Comparison of ENCODE assay signal across 18 cellular contexts in the genomic region with DNA sequence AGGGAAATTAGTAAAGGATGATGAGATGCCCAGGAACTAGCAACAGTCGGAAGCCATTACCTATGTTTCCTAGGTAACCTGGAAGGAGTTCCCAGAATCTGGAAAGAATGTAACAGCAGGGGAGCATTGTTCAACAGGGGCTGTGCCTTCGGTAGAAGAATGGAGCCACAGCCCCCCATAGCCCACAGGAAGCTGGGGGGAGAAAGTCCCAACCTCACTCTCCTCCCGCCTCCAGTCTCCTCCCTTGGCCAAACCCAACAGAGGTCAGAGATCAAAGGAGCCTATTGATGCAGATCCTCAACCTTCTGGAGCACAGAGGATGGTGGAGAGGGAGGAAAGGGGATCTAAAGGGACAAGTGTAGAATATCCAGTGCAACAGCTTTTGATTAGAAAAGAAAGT.
A peak's percentile ranks its signal among the peaks of the same experiment; 100 is the strongest.
DNase-seq lines count a peak whose midpoint lies in the region; ATAC-seq and TF ChIP-seq lines count a peak whose summit lies in the region.
"Had no signal": no experiment of that assay in that cellular context is flagged by ENCODE, and none has a peak within 500 bp of the region (broad histone marks: within the 10 kb centered on the region; RNA-seq: fewer than 3 reads in every experiment).

No MANE protein-coding gene starts in this region.

- DNase-seq in NCI-H1092 treated with DMSO at 0.1 percent for 48 hours (lab: John Stamatoyannopoulos, UW) (peak; percentile 32), breast epithelium (ENCODE audit: low spot score in 2 of 2) (no peak), lung (ENCODE audit: low spot score) (peak; percentile 1), tibial nerve (ENCODE audit: low spot score in 2 of 2) (no peak), SIG-M5 (lab: John Stamatoyannopoulos, UW) (no peak), NCI-H2196 treated with DMSO at 0.1 percent for 48 hours (lab: John Stamatoyannopoulos, UW; ENCODE audit: unreplicated experiment) (no peak)
- DNase-seq: activated CD4-positive, CD25-positive, alpha-beta regulatory T cell treated with anti-CD3 and anti-CD28 coated beads, Interleukin-2, amount 50 U/mL, for 72 hours; activated naive CD4-positive, alpha-beta T cell treated with anti-CD3 and anti-CD28 coated beads, Interleukin-2, amount 10 ng/mL, durations not matched to agents 7 days and 5 days; activated T-cell treated with anti-CD3 and anti-CD28 coated beads, Interleukin-2, amount 50 U/mL, for 48 hours; CD8-positive, alpha-beta memory T cell; left cardiac atrium; NCI-H226; stimulated activated CD4-positive, alpha-beta T cell treated with anti-CD3 and anti-CD28 coated beads, Interleukin-15, amount 100 ng/mL, for 24 hours; T1000 had no signal

- peak overlapping the region; percentile 65 to 81 for H3K27ac ChIP-seq in breast epithelium
- H3K27ac ChIP-seq in lung (ENCODE audit: low read depth in 1 of 2, low read length in 1 of 2): no peak overlapping the region
- H3K27ac ChIP-seq in tibial nerve: peak overlapping the region; percentile 44 to 75 (median 46)
- H3K27ac ChIP-seq: KMS-11, right atrium auricular region, thoracic aorta had no signal

- TF ChIP-seq POLR2A in breast epithelium (IDR thresholded peaks at IDR 0.05): no peak
- TF ChIP-seq POLR2A in tibial nerve (IDR thresholded peaks at IDR 0.05): no peak

- H3K36me3 ChIP-seq in breast epithelium (no peaks in the 10 kb centered on the region), lung (ENCODE audit: control insufficient read depth in 2 of 2, insufficient read depth in 2 of 2, low read length in 2 of 2) (no peaks in the 10 kb centered on the region), tibial nerve (no peaks in the 10 kb centered on the region)
- H3K36me3 ChIP-seq: right atrium auricular region, thoracic aorta had no signal

- WGBS in lung, 2 donors: 73 to 79% methylated on average over 3 of the region's 3 CpGs
- WGBS in tibial nerve, 2 donors: 51 to 75% methylated on average over 3 of the region's 3 CpGs

- intact Hi-C loops in breast epithelium (cut with DNase I; ENCODE audit: low total_unique reads): no loop called here

- H3K4me3 ChIP-seq in breast epithelium: no peak overlapping the region
- no peak overlapping the region for H3K4me3 ChIP-seq in lung
- no peak overlapping the region for H3K4me3 ChIP-seq in tibial nerve
- H3K4me3 ChIP-seq: right atrium auricular region, thoracic aorta had no signal

- H3K9me3 ChIP-seq in breast epithelium: no peaks in the 10 kb centered on the region
- peaks cover 0 to 2% of the 10 kb centered on the region in 2 donors for H3K9me3 ChIP-seq in lung (ENCODE audit: control insufficient read depth in 2 of 2, insufficient read depth in 1 of 2, low read length in 1 of 2)
- no peaks in the 10 kb centered on the region for H3K9me3 ChIP-seq in tibial nerve
- H3K9me3 ChIP-seq: right atrium auricular region, thoracic aorta had no signal

- H3K27me3 ChIP-seq in breast epithelium (no peaks in the 10 kb centered on the region), lung (ENCODE audit: control insufficient read depth, insufficient read depth) (no peaks in the 10 kb centered on the region), tibial nerve (no peaks in the 10 kb centered on the region)
- H3K27me3 ChIP-seq: right atrium auricular region had no signal

- ATAC-seq in lung (ENCODE audit: insufficient read depth, low FRiP score): no peak
- ATAC-seq in GM21717 (IDR thresholded peaks at IDR 0.05; ENCODE audit: unreplicated experiment): no peak
- ATAC-seq: left cardiac atrium had no signal

- TF ChIP-seq EP300 in tibial nerve (IDR thresholded peaks at IDR 0.05): no peak

- TF ChIP-seq CTCF in breast epithelium (IDR thresholded peaks at IDR 0.05) (no peak), lung (IDR thresholded peaks at IDR 0.05; ENCODE audit: control extremely low read depth, extremely low read depth) (no peak), tibial nerve (IDR thresholded peaks at IDR 0.05) (no peak)

- H3K4me1 ChIP-seq in breast epithelium (no peaks in the 10 kb centered on the region), lung (ENCODE audit: control insufficient read depth in 2 of 2, insufficient read depth in 2 of 2, low read length in 2 of 2) (no peaks in the 10 kb centered on the region), tibial nerve (peaks cover 0 to 26% (median 2%) of the 10 kb centered on the region in 4 donors)
- H3K4me1 ChIP-seq: right atrium auricular region had no signal

Comparison
In these comparisons a context has a peak if more than half of its experiments do, and no peak if none do; other contexts are left out.
1. DNase-seq: peak in NCI-H1092 treated with DMSO at 0.1 percent for 48 hours (single experiment) and lung (single experiment); none in breast epithelium (0 of 2), tibial nerve (0 of 2), SIG-M5 (single experiment) and NCI-H2196 treated with DMSO at 0.1 percent for 48 hours (single experiment).
2. H3K27ac ChIP-seq: peak in breast epithelium (2 of 2) and tibial nerve (4 of 4); none in lung (0 of 2).